In genomic region chr7:12527670-12528069, GRCh38 we compare ENCODE assay signal across 3 cellular contexts. TPM values are rescaled to one million over a fixed set of nuclear protein-coding genes. Genes with fewer than 3 reads are reported as not detected.
"Had no signal": no experiment of that assay in that cellular context is flagged by ENCODE, and none has a peak within 500 bp of the region (broad histone marks: within the 10 kb centered on the region; RNA-seq: fewer than 3 reads in every experiment).

No MANE protein-coding gene starts in this region.

RNA-seq across cellular contexts. Expression of gene SCIN, which starts 42.9 kb away (rescaled TPM):
- polyA plus RNA-seq: immature natural killer cell, keratinocyte, mammary epithelial cell had no signal
